In the genomic region with DNA sequence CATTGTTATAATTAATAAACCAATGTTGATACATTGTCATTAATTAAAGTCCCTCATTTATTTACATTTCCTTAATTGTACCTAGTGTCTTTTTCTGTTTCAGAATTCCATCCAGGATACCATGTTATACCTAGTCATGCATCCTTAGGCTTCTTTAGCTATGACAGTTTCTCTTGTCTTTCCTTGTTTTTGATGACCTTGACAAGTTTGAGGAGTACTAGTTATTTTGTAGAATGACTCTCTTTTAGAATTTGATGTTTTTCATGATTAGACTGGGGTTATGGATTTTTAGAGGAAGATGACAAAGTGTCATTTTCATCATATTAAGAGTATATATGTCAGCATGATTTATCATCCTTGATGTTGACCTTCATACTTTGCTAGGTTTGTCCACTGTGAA, we compare ENCODE assay signal across 15 cellular contexts. TPM values are rescaled to one million over a fixed set of nuclear protein-coding genes. Genes with fewer than 3 reads are reported as not detected.
DNase-seq lines count a peak whose midpoint lies in the region; ATAC-seq and FAIRE-seq lines count a peak whose summit lies in the region.
"Had no signal": no experiment of that assay in that cellular context is flagged by ENCODE, and none has a peak within 500 bp of the region (broad histone marks: within the 10 kb centered on the region; RNA-seq: fewer than 3 reads in every experiment).

No MANE protein-coding gene starts in this region.

- peaks cover 4% of the 10 kb centered on the region for H3K9me3 Mint-ChIP-seq in stimulated activated naive CD8-positive, alpha-beta T cell treated with anti-CD3 and anti-CD28 coated beads, Interleukin-15, Interleukin-2, amounts not matched to agents 100 ng/mL and 50 ng/mL, for 24 hours
- H3K9me3 Mint-ChIP-seq in stimulated activated naive CD8-positive, alpha-beta T cell treated with anti-CD3 and anti-CD28 coated beads, Interleukin-15, amount 100 ng/mL, for 72 hours: no peaks in the 10 kb centered on the region
- H3K9me3 Mint-ChIP-seq: CD4-positive, alpha-beta T cell; H9 had no signal

- no peaks in the 10 kb centered on the region for H3K27me3 Mint-ChIP-seq in stimulated activated naive CD8-positive, alpha-beta T cell treated with anti-CD3 and anti-CD28 coated beads, Interleukin-15, Interleukin-2, amounts not matched to agents 100 ng/mL and 50 ng/mL, for 24 hours
- H3K27me3 Mint-ChIP-seq in stimulated activated naive CD8-positive, alpha-beta T cell treated with anti-CD3 and anti-CD28 coated beads, Interleukin-15, amount 100 ng/mL, for 72 hours: no peaks in the 10 kb centered on the region
- H3K27me3 Mint-ChIP-seq in T-helper 17 cell: no peaks in the 10 kb centered on the region
- H3K27me3 Mint-ChIP-seq: CD4-positive, alpha-beta T cell had no signal

- peak; percentile 35 for FAIRE-seq in GM19239 (lab: Jason Lieb, UNC)
- FAIRE-seq: A204.1, D721Med had no signal

- H3K4me3 Mint-ChIP-seq in stimulated activated naive CD8-positive, alpha-beta T cell treated with anti-CD3 and anti-CD28 coated beads, Interleukin-15, Interleukin-2, amounts not matched to agents 100 ng/mL and 50 ng/mL, for 24 hours: no peak overlapping the region
- no peak overlapping the region for H3K4me3 Mint-ChIP-seq in stimulated activated naive CD8-positive, alpha-beta T cell treated with anti-CD3 and anti-CD28 coated beads, Interleukin-15, amount 100 ng/mL, for 72 hours
- H3K4me3 Mint-ChIP-seq in T-helper 17 cell: peak overlapping the region; percentile 2
- H3K4me3 Mint-ChIP-seq: CD4-positive, alpha-beta T cell; H9 had no signal

- H3K36me3 Mint-ChIP-seq in stimulated activated naive CD8-positive, alpha-beta T cell treated with anti-CD3 and anti-CD28 coated beads, Interleukin-15, Interleukin-2, amounts not matched to agents 100 ng/mL and 50 ng/mL, for 24 hours (ENCODE audit: low read depth): peaks cover 59% of the 10 kb centered on the region
- H3K36me3 Mint-ChIP-seq in T-helper 17 cell (ENCODE audit: low read depth): no peaks in the 10 kb centered on the region

- peak overlapping the region; percentile 12 for H3K27ac Mint-ChIP-seq in stimulated activated naive CD8-positive, alpha-beta T cell treated with anti-CD3 and anti-CD28 coated beads, Interleukin-15, Interleukin-2, amounts not matched to agents 100 ng/mL and 50 ng/mL, for 24 hours
- no peak overlapping the region for H3K27ac Mint-ChIP-seq in stimulated activated naive CD8-positive, alpha-beta T cell treated with anti-CD3 and anti-CD28 coated beads, Interleukin-15, amount 100 ng/mL, for 72 hours
- H3K27ac Mint-ChIP-seq in T-helper 17 cell: no peak overlapping the region
- H3K27ac Mint-ChIP-seq: CD4-positive, alpha-beta T cell; H9 had no signal

- no peaks in the 10 kb centered on the region for H3K9me3 ChIP-seq in T-helper 17 cell (ENCODE audit: control insufficient read depth, low read length, poor library complexity, severe bottlenecking)
- H3K9me3 ChIP-seq: Caco-2 had no signal

- H3K4me1 Mint-ChIP-seq in stimulated activated naive CD8-positive, alpha-beta T cell treated with anti-CD3 and anti-CD28 coated beads, Interleukin-15, Interleukin-2, amounts not matched to agents 100 ng/mL and 50 ng/mL, for 24 hours (ENCODE audit: low read depth): peaks cover 36% of the 10 kb centered on the region
- H3K4me1 Mint-ChIP-seq in stimulated activated naive CD8-positive, alpha-beta T cell treated with anti-CD3 and anti-CD28 coated beads, Interleukin-15, amount 100 ng/mL, for 72 hours: peaks cover 23% of the 10 kb centered on the region
- peaks cover 21% of the 10 kb centered on the region for H3K4me1 Mint-ChIP-seq in T-helper 17 cell
- H3K4me1 Mint-ChIP-seq: H9 had no signal

- no peak for ATAC-seq in stimulated activated naive CD8-positive, alpha-beta T cell treated with anti-CD3 and anti-CD28 coated beads, Interleukin-15, amount 100 ng/mL, for 72 hours
- no peak for ATAC-seq in T-helper 17 cell

- intact Hi-C loops in cardiac septum (cut with DNase I): no loop called here

- DNase-seq in stimulated activated naive CD8-positive, alpha-beta T cell treated with anti-CD3 and anti-CD28 coated beads, Interleukin-15, amount 100 ng/mL, for 72 hours: no peak
- DNase-seq in GM19239 (ENCODE audit: insufficient read length, low spot score): no peak
- no peak for DNase-seq in T-helper 17 cell
- DNase-seq in cardiac septum (ENCODE audit: low spot score): no peak
- no peak for DNase-seq in occipital lobe (lab: John Stamatoyannopoulos, UW)
- DNase-seq in stimulated activated CD4-positive, alpha-beta T cell treated with anti-CD3 and anti-CD28 coated beads, Interleukin-2, amount 100 ng/mL, for 24 hours: no peak
- DNase-seq: AML-193; Caco-2; CD4-positive, alpha-beta T cell; GDM1; GOT3; H9 had no signal

RNA-seq across cellular contexts. Expression of gene GIGYF2, which starts 16.4 kb away (rescaled TPM):
- total RNA-seq in T-helper 17 cell (10 to 100 TPM; 55.9 to 62.9 TPM), cardiac septum (62.5 TPM), occipital lobe (111 TPM)
